ENCODE assay signal across 1 cellular context in the genomic region with DNA sequence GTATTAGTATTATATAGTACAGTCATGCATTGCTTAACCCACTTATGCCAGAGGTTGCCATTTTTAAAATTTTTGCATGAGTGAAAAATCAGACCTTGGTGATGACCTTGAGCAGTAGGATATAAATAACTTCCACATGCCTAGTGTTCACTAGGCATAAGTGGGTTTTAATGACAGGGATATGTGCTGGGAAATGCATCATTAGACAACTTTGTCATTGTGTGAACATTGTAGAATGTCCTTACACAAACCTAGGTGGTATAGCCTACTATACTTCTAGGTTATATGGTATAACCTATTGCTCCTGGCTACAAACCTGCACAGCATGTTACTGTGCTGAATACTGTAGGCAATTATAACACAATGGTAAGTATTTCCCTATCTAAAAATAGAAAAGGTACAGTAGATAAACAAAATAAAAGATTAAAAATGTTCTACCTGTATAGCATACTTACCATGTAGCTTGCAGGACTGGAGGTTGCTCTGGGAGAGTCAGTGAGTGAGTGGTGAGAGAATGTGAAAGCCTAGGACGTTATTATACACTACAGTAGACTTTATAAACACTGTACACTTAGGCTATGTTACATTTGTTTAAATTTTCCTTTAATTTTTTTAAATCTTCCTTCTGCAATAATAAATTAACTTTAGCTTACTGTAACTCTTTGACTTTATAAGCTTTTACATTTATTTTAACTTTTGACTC.
TF ChIP-seq lines count a peak whose summit lies in the region.

No MANE protein-coding gene starts in this region.

TF ChIP-seq in IMR-90, 13 proteins besides CTCF, POLR2A, EP300 and RAD21 (continued from another document):
- TF ChIP-seq, protein P1, sequence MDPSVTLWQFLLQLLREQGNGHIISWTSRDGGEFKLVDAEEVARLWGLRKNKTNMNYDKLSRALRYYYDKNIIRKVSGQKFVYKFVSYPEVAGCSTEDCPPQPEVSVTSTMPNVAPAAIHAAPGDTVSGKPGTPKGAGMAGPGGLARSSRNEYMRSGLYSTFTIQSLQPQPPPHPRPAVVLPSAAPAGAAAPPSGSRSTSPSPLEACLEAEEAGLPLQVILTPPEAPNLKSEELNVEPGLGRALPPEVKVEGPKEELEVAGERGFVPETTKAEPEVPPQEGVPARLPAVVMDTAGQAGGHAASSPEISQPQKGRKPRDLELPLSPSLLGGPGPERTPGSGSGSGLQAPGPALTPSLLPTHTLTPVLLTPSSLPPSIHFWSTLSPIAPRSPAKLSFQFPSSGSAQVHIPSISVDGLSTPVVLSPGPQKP (IDR thresholded peaks at IDR 0.05; ENCODE audit: borderline replicate concordance, low read depth, low read length) = no peak
- TF ChIP-seq CEBPB (IDR thresholded peaks at IDR 0.05; ENCODE audit: low read depth, low read length) (no peak), SMC3 (IDR thresholded peaks at IDR 0.05; ENCODE audit: low read depth, low read length) (no peak), NFE2L2 (IDR thresholded peaks at IDR 0.05; ENCODE audit: low read depth, low read length) (no peak), BHLHE40 (IDR thresholded peaks at IDR 0.05; ENCODE audit: low read depth, low read length) (no peak), CHD1 (IDR thresholded peaks at IDR 0.05; ENCODE audit: low read depth, low read length) (no peak), MAZ (IDR thresholded peaks at IDR 0.05; ENCODE audit: borderline replicate concordance, low read depth, low read length) (no peak)
